In genomic region chr20:4592316-4593148, GRCh38 we compare ENCODE assay signal across 1 cellular context.
TF ChIP-seq lines count a peak whose summit lies in the region.

No MANE protein-coding gene starts in this region.

TF ChIP-seq in A549, 52 proteins besides CTCF, POLR2A, EP300 and RAD21 (continued from another document):
- no peak for TF ChIP-seq RFX5 (IDR thresholded peaks at IDR 0.05)
- TF ChIP-seq KDM1A (IDR thresholded peaks at IDR 0.05; ENCODE audit: low read depth) = peak; percentile 44; the same call in 1 of the 2 replicates
- TF ChIP-seq FOSL2 (IDR thresholded peaks at IDR 0.05) = 0 out of 2 replicates have a peak, but pooled peaks have one; percentile 12
- TF ChIP-seq FOSL2 (CRISPR knock-in tag; IDR thresholded peaks at IDR 0.05) = no peak
- no peak for TF ChIP-seq BHLHE40 (IDR thresholded peaks at IDR 0.05; ENCODE audit: low read depth, low read length)
- peak in 1 of 2 experiments; percentile 52; a peak in 1 of 5 replicates for TF ChIP-seq JUN (IDR thresholded peaks at IDR 0.05)
TF ChIP-seq in A549: peak in this region for 7.
